Comparison of ENCODE assay signal across 8 cellular contexts in genomic region chr20:1764136-1765033, GRCh38.
DNase-seq lines count a peak whose midpoint lies in the region; ATAC-seq and TF ChIP-seq lines count a peak whose summit lies in the region.

No MANE protein-coding gene starts in this region.

- peak overlapping the region; percentile 49 for H3K4me2 ChIP-seq in PC-3 (ENCODE audit: low read length)

- no peak overlapping the region for H3K4me3 ChIP-seq in Jurkat, Clone E6-1 (ENCODE audit: low read length)
- H3K4me3 ChIP-seq in PC-3 (ENCODE audit: low read length) = no peak overlapping the region

- H3K4me1 Mint-ChIP-seq in CD4-positive, alpha-beta T cell (ENCODE audit: low read depth) = no peaks in the 10 kb centered on the region
- H3K4me1 Mint-ChIP-seq in activated T-cell treated with anti-CD3 and anti-CD28 coated beads, Interleukin-2, amount 50 U/mL, for 24 hours (ENCODE audit: low read depth) = peaks cover 1% of the 10 kb centered on the region
- H3K4me1 Mint-ChIP-seq in neural crest cell = peaks cover 5% of the 10 kb centered on the region
- no peaks in the 10 kb centered on the region for H3K4me1 Mint-ChIP-seq in stimulated activated naive CD8-positive, alpha-beta T cell treated with anti-CD3 and anti-CD28 coated beads, Interleukin-15, amount 100 ng/mL, for 72 hours

- no peaks in the 10 kb centered on the region for H4K20me1 ChIP-seq in PC-3 (ENCODE audit: low read length)

- no peaks in the 10 kb centered on the region for H3K27me3 Mint-ChIP-seq in CD4-positive, alpha-beta T cell
- H3K27me3 Mint-ChIP-seq in activated T-cell treated with anti-CD3 and anti-CD28 coated beads, Interleukin-2, amount 50 U/mL, for 24 hours = no peaks in the 10 kb centered on the region
- H3K27me3 Mint-ChIP-seq in neural crest cell (ENCODE audit: low read depth) = peaks cover 7% of the 10 kb centered on the region
- no peaks in the 10 kb centered on the region for H3K27me3 Mint-ChIP-seq in stimulated activated naive CD8-positive, alpha-beta T cell treated with anti-CD3 and anti-CD28 coated beads, Interleukin-15, amount 100 ng/mL, for 72 hours

- no peaks in the 10 kb centered on the region for H3K36me3 Mint-ChIP-seq in CD4-positive, alpha-beta T cell (ENCODE audit: low read depth)
- H3K36me3 Mint-ChIP-seq in activated T-cell treated with anti-CD3 and anti-CD28 coated beads, Interleukin-2, amount 50 U/mL, for 24 hours (ENCODE audit: low read depth) = no peaks in the 10 kb centered on the region
- no peaks in the 10 kb centered on the region for H3K36me3 Mint-ChIP-seq in neural crest cell (ENCODE audit: low read depth)

- H3F3A ChIP-seq in PC-3 (ENCODE audit: low read length, unreplicated experiment) = no peaks in the 10 kb centered on the region

- no peaks in the 10 kb centered on the region for H3K27me3 ChIP-seq in CD4-positive, alpha-beta T cell (ENCODE audit: control insufficient read depth, insufficient read depth, low read length)
- no peaks in the 10 kb centered on the region for H3K27me3 ChIP-seq in PC-3 (ENCODE audit: low read length)

- H3K9me3 Mint-ChIP-seq in CD4-positive, alpha-beta T cell = no peaks in the 10 kb centered on the region
- no peaks in the 10 kb centered on the region for H3K9me3 Mint-ChIP-seq in activated T-cell treated with anti-CD3 and anti-CD28 coated beads, Interleukin-2, amount 50 U/mL, for 24 hours
- no peaks in the 10 kb centered on the region for H3K9me3 Mint-ChIP-seq in neural crest cell
- H3K9me3 Mint-ChIP-seq in stimulated activated naive CD8-positive, alpha-beta T cell treated with anti-CD3 and anti-CD28 coated beads, Interleukin-15, amount 100 ng/mL, for 72 hours = no peaks in the 10 kb centered on the region

- H2AFZ ChIP-seq in PC-3 (ENCODE audit: low read length) = peak overlapping the region; percentile 68

- ATAC-seq in CD4-positive, alpha-beta T cell (ENCODE audit: poor library complexity) = peak; percentile 75
- ATAC-seq in GM19452 (IDR thresholded peaks at IDR 0.05; ENCODE audit: unreplicated experiment) (peak; percentile 74), PC-3 (peak; percentile 86)
- ATAC-seq in stimulated activated naive CD8-positive, alpha-beta T cell treated with anti-CD3 and anti-CD28 coated beads, Interleukin-15, amount 100 ng/mL, for 72 hours = peak; percentile 89

- intact Hi-C loops in CD4-positive, alpha-beta T cell (cut with DNase I, micrococcal nuclease) = loop anchor here in 1 of 2 experiments (5.0 kb wide), 1 partner anchor 408 kb away; no protein-coding TSS in a partner anchor
- intact Hi-C loops in PC-3 (cut with micrococcal nuclease) = loop anchor here (1.0 to 5.0 kb wide), 2 partner anchors 36 to 408 kb away; no protein-coding TSS in a partner anchor

- peak; percentile 89 for TF ChIP-seq CTCF in CD4-positive, alpha-beta T cell (IDR thresholded peaks at IDR 0.05)
- peak; percentile 95 for TF ChIP-seq CTCF in PC-3 (conservative IDR thresholded peaks at IDR 0.05; ENCODE audit: low read depth, low read length)
- peak; percentile 80 for TF ChIP-seq CTCF in neural crest cell (conservative IDR thresholded peaks at IDR 0.05)

- no peaks in the 10 kb centered on the region for H3K36me3 ChIP-seq in PC-3 (ENCODE audit: low read depth, low read length)

- POLR2A ChIA-PET in CD4-positive, alpha-beta T cell (lab: Charles Lee) = interaction anchor here (1.6 kb wide), 1 partner anchor 208 kb away, joined by 4 read pairs; no protein-coding TSS in a partner anchor
- POLR2A ChIA-PET in PC-3 (lab: Charles Lee; ENCODE audit: unreplicated experiment) = interaction anchor here (0.6 kb wide), 1 partner anchor 24 kb away, joined by 3 read pairs; no protein-coding TSS in a partner anchor

- H3K27ac ChIP-seq in CD4-positive, alpha-beta T cell (ENCODE audit: low read depth, low read length) = no peak overlapping the region
- H3K27ac ChIP-seq in PC-3 (ENCODE audit: low read length) = peak overlapping the region; percentile 13; the same call in 1 of the 2 replicates

- H3K79me2 ChIP-seq in PC-3 (ENCODE audit: low read length) = no peaks in the 10 kb centered on the region

- CTCF ChIA-PET in CD4-positive, alpha-beta T cell (lab: Charles Lee) = interaction anchor here (0.6 to 3.7 kb wide), 7 partner anchors 8 to 408 kb away, joined by 3 to 14 read pairs (median 3); partner anchors contain the start of gene NSFL1C
- CTCF ChIA-PET in PC-3 (lab: Charles Lee) = interaction anchor here (0.6 to 2.2 kb wide), 5 partner anchors 13 to 445 kb away, joined by 3 to 19 read pairs (median 3); no protein-coding TSS in a partner anchor

- peak overlapping the region; percentile 21 for H3K9ac ChIP-seq in PC-3 (ENCODE audit: low read length)

- DNase-seq in CD4-positive, alpha-beta T cell = peak; percentile 32 to 62 (median 45)
- peak; percentile 62 for DNase-seq in Jurkat, Clone E6-1 (ENCODE audit: low read depth, low spot score)
- DNase-seq in PC-3 (peak; percentile 84), fibroblast of peridontal ligament (ENCODE audit: extremely low read depth) (peak; percentile 85), neural crest cell (ENCODE audit: low read depth, low spot score) (peak; percentile 65)
- peak; percentile 70 for DNase-seq in activated T-cell treated with anti-CD3 and anti-CD28 coated beads, Interleukin-2, amount 50 U/mL, for 24 hours
- peak; percentile 45 to 64 for DNase-seq in stimulated activated naive CD8-positive, alpha-beta T cell treated with anti-CD3 and anti-CD28 coated beads, Interleukin-15, amount 100 ng/mL, for 72 hours

- H3K4me1 ChIP-seq in PC-3 (ENCODE audit: insufficient read depth, low read length) = peaks cover 31% of the 10 kb centered on the region

- BruUV-seq in PC-3 (replicated peaks; lab: Mats Ljungman, UMichigan) = no TSS peak

- no peak overlapping the region for H3K27ac Mint-ChIP-seq in CD4-positive, alpha-beta T cell
- H3K27ac Mint-ChIP-seq in activated T-cell treated with anti-CD3 and anti-CD28 coated beads, Interleukin-2, amount 50 U/mL, for 24 hours = no peak overlapping the region
- H3K27ac Mint-ChIP-seq in neural crest cell (ENCODE audit: unreplicated experiment) = no peak overlapping the region
- H3K27ac Mint-ChIP-seq in stimulated activated naive CD8-positive, alpha-beta T cell treated with anti-CD3 and anti-CD28 coated beads, Interleukin-15, amount 100 ng/mL, for 72 hours = no peak overlapping the region

- H3K9me2 ChIP-seq in PC-3 (replicated peaks; ENCODE audit: low read length) = no peaks in the 10 kb centered on the region

- H3K4me3 Mint-ChIP-seq in CD4-positive, alpha-beta T cell = no peak overlapping the region
- no peak overlapping the region for H3K4me3 Mint-ChIP-seq in activated T-cell treated with anti-CD3 and anti-CD28 coated beads, Interleukin-2, amount 50 U/mL, for 24 hours
- H3K4me3 Mint-ChIP-seq in neural crest cell = no peak overlapping the region
- H3K4me3 Mint-ChIP-seq in stimulated activated naive CD8-positive, alpha-beta T cell treated with anti-CD3 and anti-CD28 coated beads, Interleukin-15, amount 100 ng/mL, for 72 hours = no peak overlapping the region

- H3K9me3 ChIP-seq in CD4-positive, alpha-beta T cell (ENCODE audit: control insufficient read depth, low read length) = no peaks in the 10 kb centered on the region
- H3K9me3 ChIP-seq in PC-3 (ENCODE audit: low read length) = no peaks in the 10 kb centered on the region
